In genomic region chr6:25547797-25548196, GRCh38 we compare ENCODE assay signal across 29 cellular contexts.
"Had no signal": no experiment of that assay in that cellular context is flagged by ENCODE, and none has a peak within 500 bp of the region (broad histone marks: within the 10 kb centered on the region; RNA-seq: fewer than 3 reads in every experiment).

No MANE protein-coding gene starts in this region.

- H3K27me3 ChIP-seq: ascending aorta, breast epithelium, cardiac muscle cell, esophagus squamous epithelium, gastroesophageal sphincter had no signal

- H3K27me3 Mint-ChIP-seq: activated CD4-positive, alpha-beta memory T cell treated with anti-CD3 and anti-CD28 coated beads, Interleukin-2, amount 10 ng/mL, durations not matched to agents 7 days and 5 days; activated CD4-positive, alpha-beta T cell treated with anti-CD3 and anti-CD28 coated beads, Interleukin-2, amount 10 ng/mL, durations not matched to agents 7 days and 5 days; activated naive CD4-positive, alpha-beta T cell treated with anti-CD3 and anti-CD28 coated beads, Interleukin-2, amount 10 ng/mL, durations not matched to agents 7 days and 5 days; activated naive CD8-positive, alpha-beta T cell treated with anti-CD3 and anti-CD28 coated beads, Interleukin-2, amount 10 ng/mL, durations not matched to agents 7 days and 5 days; activated T-cell treated with anti-CD3 and anti-CD28 coated beads, Interleukin-2, amount 50 U/mL, for 24 hours; brain; central memory CD8-positive, alpha-beta T cell; dendritic cell treated with granulocyte-macrophage colony-stimulating factor and Interleukin-4, amounts not matched to agents 40 ng/mL and 50 ng/mL, for 4 days; effector memory CD8-positive, alpha-beta T cell had no signal

- H3K9me3 Mint-ChIP-seq: activated CD4-positive, alpha-beta memory T cell treated with anti-CD3 and anti-CD28 coated beads, Interleukin-2, amount 10 ng/mL, durations not matched to agents 7 days and 5 days; activated CD4-positive, alpha-beta T cell treated with anti-CD3 and anti-CD28 coated beads, Interleukin-2, amount 10 ng/mL, durations not matched to agents 7 days and 5 days; activated naive CD4-positive, alpha-beta T cell treated with anti-CD3 and anti-CD28 coated beads, Interleukin-2, amount 10 ng/mL, durations not matched to agents 7 days and 5 days; activated naive CD4-positive, alpha-beta T cell treated with anti-CD3 and anti-CD28 coated beads, Interleukin-2, amount 50 U/mL, for 72 hours; activated naive CD8-positive, alpha-beta T cell treated with anti-CD3 and anti-CD28 coated beads, Interleukin-2, amount 10 ng/mL, durations not matched to agents 7 days and 5 days; activated T-cell treated with anti-CD3 and anti-CD28 coated beads, Interleukin-2, amount 50 U/mL, for 24 hours; activated T-cell treated with anti-CD3 and anti-CD28 coated beads, Interleukin-2, amount 50 U/mL, for 72 hours; brain; central memory CD8-positive, alpha-beta T cell; dendritic cell treated with granulocyte-macrophage colony-stimulating factor and Interleukin-4, amounts not matched to agents 40 ng/mL and 50 ng/mL, for 4 days; effector memory CD8-positive, alpha-beta T cell; WTC11 had no signal

- H3K4me1 ChIP-seq: breast epithelium, gastroesophageal sphincter had no signal

- ATAC-seq: activated naive CD4-positive, alpha-beta T cell treated with anti-CD3 and anti-CD28 coated beads, Interleukin-2, amount 50 U/mL, for 72 hours; activated T-cell treated with anti-CD3 and anti-CD28 coated beads, Interleukin-2, amount 50 U/mL, for 72 hours; effector memory CD8-positive, alpha-beta T cell; gastroesophageal sphincter; WTC11 had no signal

- H3K36me3 Mint-ChIP-seq: activated naive CD4-positive, alpha-beta T cell treated with anti-CD3 and anti-CD28 coated beads, Interleukin-2, amount 10 ng/mL, durations not matched to agents 7 days and 5 days; activated naive CD4-positive, alpha-beta T cell treated with anti-CD3 and anti-CD28 coated beads, Interleukin-2, amount 50 U/mL, for 72 hours; activated naive CD8-positive, alpha-beta T cell treated with anti-CD3 and anti-CD28 coated beads, Interleukin-2, amount 10 ng/mL, durations not matched to agents 7 days and 5 days; brain; WTC11 had no signal

- H3K27ac ChIP-seq: ascending aorta, breast epithelium, coronary artery, epithelial cell of prostate, esophagus squamous epithelium, gastroesophageal sphincter had no signal

- DNase-seq: activated CD4-positive, alpha-beta memory T cell treated with anti-CD3 and anti-CD28 coated beads, Interleukin-2, amount 10 ng/mL, durations not matched to agents 7 days and 5 days; activated CD4-positive, alpha-beta T cell treated with anti-CD3 and anti-CD28 coated beads for 1 hour; activated CD4-positive, alpha-beta T cell treated with anti-CD3 and anti-CD28 coated beads for 4 hours; activated CD4-positive, alpha-beta T cell treated with anti-CD3 and anti-CD28 coated beads, Interleukin-2, amount 10 ng/mL, durations not matched to agents 7 days and 5 days; activated CD4-positive, alpha-beta T cell treated with anti-CD3 and anti-CD28 coated beads, Interleukin-2, amount 50 U/mL, for 4 hours; activated CD8-positive, alpha-beta memory T cell treated with anti-CD3 and anti-CD28 coated beads, Interleukin-2, amount 50 U/mL, for 48 hours; activated gamma-delta T cell; activated naive CD4-positive, alpha-beta T cell; activated naive CD4-positive, alpha-beta T cell treated with anti-CD3 and anti-CD28 coated beads, Interleukin-2, amount 10 ng/mL, durations not matched to agents 7 days and 5 days; activated naive CD8-positive, alpha-beta T cell treated with anti-CD3 and anti-CD28 coated beads, Interleukin-2, amount 10 ng/mL, durations not matched to agents 7 days and 5 days; activated T-cell treated with anti-CD3 and anti-CD28 coated beads for 4 hours; activated T-cell treated with anti-CD3 and anti-CD28 coated beads, Interleukin-2, amount 50 U/mL, for 24 hours; activated T-cell treated with anti-CD3 and anti-CD28 coated beads, Interleukin-2, amount 50 U/mL, for 72 hours; effector CD4-positive, alpha-beta T cell; effector memory CD8-positive, alpha-beta T cell; esophagus squamous epithelium; foreskin melanocyte; T-helper 2 cell had no signal

- H3K36me3 ChIP-seq: breast epithelium, cardiac muscle cell, gastroesophageal sphincter had no signal

- H3K4me3 Mint-ChIP-seq: activated CD4-positive, alpha-beta memory T cell treated with anti-CD3 and anti-CD28 coated beads, Interleukin-2, amount 10 ng/mL, durations not matched to agents 7 days and 5 days; activated CD4-positive, alpha-beta T cell treated with anti-CD3 and anti-CD28 coated beads, Interleukin-2, amount 10 ng/mL, durations not matched to agents 7 days and 5 days; activated naive CD4-positive, alpha-beta T cell treated with anti-CD3 and anti-CD28 coated beads, Interleukin-2, amount 10 ng/mL, durations not matched to agents 7 days and 5 days; activated naive CD8-positive, alpha-beta T cell treated with anti-CD3 and anti-CD28 coated beads, Interleukin-2, amount 10 ng/mL, durations not matched to agents 7 days and 5 days; activated T-cell treated with anti-CD3 and anti-CD28 coated beads, Interleukin-2, amount 50 U/mL, for 24 hours; activated T-cell treated with anti-CD3 and anti-CD28 coated beads, Interleukin-2, amount 50 U/mL, for 72 hours; brain; central memory CD8-positive, alpha-beta T cell; dendritic cell treated with granulocyte-macrophage colony-stimulating factor and Interleukin-4, amounts not matched to agents 40 ng/mL and 50 ng/mL, for 4 days; effector memory CD8-positive, alpha-beta T cell; WTC11 had no signal

- H3K4me3 ChIP-seq: ascending aorta, breast epithelium, cardiac muscle cell, coronary artery, esophagus squamous epithelium, gastroesophageal sphincter had no signal

- H3K4me1 Mint-ChIP-seq: activated CD4-positive, alpha-beta memory T cell treated with anti-CD3 and anti-CD28 coated beads, Interleukin-2, amount 10 ng/mL, durations not matched to agents 7 days and 5 days; activated CD4-positive, alpha-beta T cell treated with anti-CD3 and anti-CD28 coated beads, Interleukin-2, amount 10 ng/mL, durations not matched to agents 7 days and 5 days; activated naive CD4-positive, alpha-beta T cell treated with anti-CD3 and anti-CD28 coated beads, Interleukin-2, amount 10 ng/mL, durations not matched to agents 7 days and 5 days; activated naive CD8-positive, alpha-beta T cell treated with anti-CD3 and anti-CD28 coated beads, Interleukin-2, amount 10 ng/mL, durations not matched to agents 7 days and 5 days; central memory CD8-positive, alpha-beta T cell; WTC11 had no signal

- H3K9me3 ChIP-seq: ascending aorta, breast epithelium, esophagus squamous epithelium, gastroesophageal sphincter had no signal

- H3K27ac Mint-ChIP-seq: activated CD4-positive, alpha-beta memory T cell treated with anti-CD3 and anti-CD28 coated beads, Interleukin-2, amount 10 ng/mL, durations not matched to agents 7 days and 5 days; activated CD4-positive, alpha-beta T cell treated with anti-CD3 and anti-CD28 coated beads, Interleukin-2, amount 10 ng/mL, durations not matched to agents 7 days and 5 days; activated naive CD4-positive, alpha-beta T cell treated with anti-CD3 and anti-CD28 coated beads, Interleukin-2, amount 10 ng/mL, durations not matched to agents 7 days and 5 days; activated naive CD4-positive, alpha-beta T cell treated with anti-CD3 and anti-CD28 coated beads, Interleukin-2, amount 50 U/mL, for 72 hours; activated naive CD8-positive, alpha-beta T cell treated with anti-CD3 and anti-CD28 coated beads, Interleukin-2, amount 10 ng/mL, durations not matched to agents 7 days and 5 days; activated T-cell treated with anti-CD3 and anti-CD28 coated beads, Interleukin-2, amount 50 U/mL, for 24 hours; activated T-cell treated with anti-CD3 and anti-CD28 coated beads, Interleukin-2, amount 50 U/mL, for 72 hours; brain; dendritic cell treated with granulocyte-macrophage colony-stimulating factor and Interleukin-4, amounts not matched to agents 40 ng/mL and 50 ng/mL, for 4 days; effector memory CD8-positive, alpha-beta T cell had no signal
